1 cellular context compared by ENCODE assay signal in genomic region chrX:8049827-8050226, GRCh38.
TF ChIP-seq lines count a peak whose summit lies in the region.

No MANE protein-coding gene starts in this region.

TF ChIP-seq in GM23338, 12 proteins besides CTCF, POLR2A, EP300 and RAD21 (continued from another document):
- TF ChIP-seq ZNF462 (CRISPR knock-in tag; IDR thresholded peaks at IDR 0.05): no peak
- no peak for TF ChIP-seq NANOG (IDR thresholded peaks at IDR 0.05; ENCODE audit: borderline replicate concordance)
- TF ChIP-seq EZH2phosphoT487 (IDR thresholded peaks at IDR 0.05; ENCODE audit: unreplicated experiment): no peak
- TF ChIP-seq ETS1 (IDR thresholded peaks at IDR 0.05): no peak
- TF ChIP-seq STAT1 (IDR thresholded peaks at IDR 0.05; ENCODE audit: unreplicated experiment): no peak
- TF ChIP-seq ZNF114 (CRISPR knock-in tag; IDR thresholded peaks at IDR 0.05): no peak
- TF ChIP-seq REST (IDR thresholded peaks at IDR 0.05; ENCODE audit: unreplicated experiment): no peak
- TF ChIP-seq EZH2 (IDR thresholded peaks at IDR 0.05; ENCODE audit: low read depth, unreplicated experiment): no peak
- no peak for TF ChIP-seq POLR2AphosphoS5 (IDR thresholded peaks at IDR 0.05; ENCODE audit: low read depth)
- TF ChIP-seq JUNB (IDR thresholded peaks at IDR 0.05; ENCODE audit: unreplicated experiment): no peak
